ENCODE assay signal across 17 cellular contexts in the genomic region with DNA sequence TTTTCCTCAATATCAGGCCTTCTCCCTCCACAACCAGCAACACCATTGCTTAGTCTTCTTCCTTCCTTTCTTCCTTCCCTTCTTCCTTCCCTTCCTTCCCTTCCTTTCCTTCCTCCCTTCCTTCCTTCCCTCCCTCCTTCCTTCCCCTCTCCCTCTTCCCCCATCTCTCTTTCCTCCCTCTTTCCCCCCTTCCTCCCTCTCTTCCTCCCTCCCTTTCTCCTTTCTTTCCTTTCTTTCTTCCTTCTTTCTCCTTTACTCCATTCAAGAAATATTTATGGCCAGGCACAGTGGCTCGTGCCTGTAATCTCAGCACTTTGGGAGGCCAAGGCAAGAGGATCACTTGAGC.
DNase-seq lines count a peak whose midpoint lies in the region; ATAC-seq and TF ChIP-seq lines count a peak whose summit lies in the region.
"Had no signal": no experiment of that assay in that cellular context is flagged by ENCODE, and none has a peak within 500 bp of the region (broad histone marks: within the 10 kb centered on the region; RNA-seq: fewer than 3 reads in every experiment).

No MANE protein-coding gene starts in this region.

- intact Hi-C loops in Calu3 (cut with micrococcal nuclease; ENCODE audit: unreplicated experiment) (no loop called here), psoas muscle (cut with DNase I) (no loop called here)

- no peak overlapping the region for H3K4me2 ChIP-seq in skeletal muscle satellite cell (ENCODE audit: low read length)

- no peak for TF ChIP-seq CTCF in Calu3 (IDR thresholded peaks at IDR 0.05; ENCODE audit: unreplicated experiment)
- TF ChIP-seq CTCF in psoas muscle (IDR thresholded peaks at IDR 0.05), result no peak

- peaks cover 13% of the 10 kb centered on the region for H3K4me1 Mint-ChIP-seq in Calu3 (ENCODE audit: low read depth, unreplicated experiment)

- no peaks in the 10 kb centered on the region for H3K9me3 Mint-ChIP-seq in Calu3 (ENCODE audit: low read depth, unreplicated experiment)

- BruUV-seq in Calu3 (replicated peaks; lab: Mats Ljungman, UMichigan), result no TSS peak

- ATAC-seq in psoas muscle, result no peak
- ATAC-seq: CD8-positive, alpha-beta T cell had no signal

- peak overlapping the region; percentile 20 for H3K4me3 Mint-ChIP-seq in Calu3 (ENCODE audit: low read depth, unreplicated experiment)
- H3K4me3 Mint-ChIP-seq: CD8-positive, alpha-beta T cell had no signal

- no peaks in the 10 kb centered on the region for H3K9me3 ChIP-seq in skeletal muscle satellite cell (replicated peaks; ENCODE audit: low read length)
- no peaks in the 10 kb centered on the region for H3K9me3 ChIP-seq in psoas muscle
- H3K9me3 ChIP-seq: ovary, upper lobe of right lung had no signal

- peak overlapping the region; percentile 62 for H3K9ac ChIP-seq in skeletal muscle satellite cell (ENCODE audit: low read depth, low read length)

- H3K27ac Mint-ChIP-seq in Calu3 (ENCODE audit: unreplicated experiment), result peak overlapping the region; percentile 92
- H3K27ac Mint-ChIP-seq: CD8-positive, alpha-beta T cell had no signal

- no peaks in the 10 kb centered on the region for H3K36me3 ChIP-seq in skeletal muscle satellite cell (ENCODE audit: insufficient read depth, low read length)
- no peaks in the 10 kb centered on the region for H3K36me3 ChIP-seq in psoas muscle (ENCODE audit: insufficient read depth in 1 of 2, low read depth in 1 of 2)
- H3K36me3 ChIP-seq: ovary, upper lobe of right lung had no signal

- H3K4me3 ChIP-seq in skeletal muscle satellite cell (ENCODE audit: low read length) (no peak overlapping the region), psoas muscle (no peak overlapping the region)
- H3K4me3 ChIP-seq: ovary, upper lobe of right lung had no signal

- H3K27me3 ChIP-seq in skeletal muscle satellite cell (ENCODE audit: control insufficient read depth, insufficient read depth, low read length), result no peaks in the 10 kb centered on the region
- H3K27me3 ChIP-seq in psoas muscle (ENCODE audit: insufficient read depth in 3 of 3, low read length in 2 of 3), result peaks cover 0 to 2% (median 0%) of the 10 kb centered on the region in 3 donors
- H3K27me3 ChIP-seq: ovary had no signal

- WGBS in psoas muscle, 3 donors, result 56 to 73% (median 68%) methylated on average over 1 of the region's 1 CpG

- H3K27ac ChIP-seq in angular gyrus (ENCODE audit: low read depth, low read length), result peak overlapping the region; percentile 99
- peak overlapping the region; percentile 97 for H3K27ac ChIP-seq in epithelial cell of prostate
- no peak overlapping the region for H3K27ac ChIP-seq in psoas muscle
- H3K27ac ChIP-seq: ovary, upper lobe of right lung had no signal

- H3K36me3 Mint-ChIP-seq in Calu3 (ENCODE audit: insufficient read depth, unreplicated experiment), result peaks cover 4% of the 10 kb centered on the region

- CTCF ChIA-PET in Calu3 (lab: Charles Lee), result interaction anchor here (0.6 to 1.6 kb wide), 4 partner anchors 19 to 52 kb away, joined by 3 to 4 read pairs (median 4); no protein-coding TSS in a partner anchor

- peaks cover 17% of the 10 kb centered on the region for H3K27me3 Mint-ChIP-seq in Calu3 (ENCODE audit: unreplicated experiment)

- no peak for DNase-seq in Calu3
- DNase-seq in epithelial cell of prostate (ENCODE audit: low read depth, low spot score), result no peak
- DNase-seq in LoVo (ENCODE audit: low spot score), result no peak
- no peak for DNase-seq in A172 (ENCODE audit: low spot score)
- no peak for DNase-seq in activated CD4-positive, alpha-beta T cell treated with anti-CD3 and anti-CD28 coated beads, Interleukin-2, amount 50 U/mL, for 48 hours
- DNase-seq in psoas muscle, result no peak
- DNase-seq: activated naive CD4-positive, alpha-beta T cell treated with Interleukin-2 at 50 U/mL for 16 hours; activated T-cell treated with anti-CD3 and anti-CD28 coated beads for 4 hours; CD8-positive, alpha-beta T cell; DMS79 treated with DMSO at 0.1 percent for 48 hours; NCI-H1694; NCI-H2227 treated with DMSO at 0.1 percent for 48 hours; ovary; T-helper 1 cell; upper lobe of right lung had no signal

- H3K4me1 ChIP-seq in skeletal muscle satellite cell (ENCODE audit: control insufficient read depth, insufficient read depth, low read length), result peaks cover 65% of the 10 kb centered on the region
- H3K4me1 ChIP-seq in psoas muscle, result peaks cover 5% of the 10 kb centered on the region
